In genomic region chr7:43385856-43386255, GRCh38 we compare ENCODE assay signal across 16 cellular contexts.
DNase-seq lines count a peak whose midpoint lies in the region; ATAC-seq and TF ChIP-seq lines count a peak whose summit lies in the region.
"Had no signal": no experiment of that assay in that cellular context is flagged by ENCODE, and none has a peak within 500 bp of the region (broad histone marks: within the 10 kb centered on the region; RNA-seq: fewer than 3 reads in every experiment).

No MANE protein-coding gene starts in this region.

- peaks cover 7% of the 10 kb centered on the region for H3K9me3 ChIP-seq in endodermal cell (ENCODE audit: control insufficient read depth, low read length)
- H3K9me3 ChIP-seq: lower lobe of right lung, right atrium auricular region had no signal

- no peak overlapping the region for H3K4me3 Mint-ChIP-seq in activated T-cell treated with anti-CD3 and anti-CD28 coated beads, Interleukin-2, amount 50 U/mL, for 24 hours
- H3K4me3 Mint-ChIP-seq in endodermal cell, result no peak overlapping the region
- H3K4me3 Mint-ChIP-seq: CD8-positive, alpha-beta memory T cell; natural killer cell treated with Interleukin-12 subunit alpha and Interleukin-12 subunit beta and Interleukin-15 and Interleukin-18, amount 100 ng/mL, for 72 hours had no signal

- peaks cover 26% of the 10 kb centered on the region for H3K27me3 Mint-ChIP-seq in activated T-cell treated with anti-CD3 and anti-CD28 coated beads, Interleukin-2, amount 50 U/mL, for 24 hours
- no peaks in the 10 kb centered on the region for H3K27me3 Mint-ChIP-seq in endodermal cell (ENCODE audit: insufficient read depth)

- no peaks in the 10 kb centered on the region for H3K36me3 Mint-ChIP-seq in activated T-cell treated with anti-CD3 and anti-CD28 coated beads, Interleukin-2, amount 50 U/mL, for 24 hours (ENCODE audit: low read depth)
- no peaks in the 10 kb centered on the region for H3K36me3 Mint-ChIP-seq in endodermal cell (ENCODE audit: low read depth)
- H3K36me3 Mint-ChIP-seq: natural killer cell treated with Interleukin-12 subunit alpha and Interleukin-12 subunit beta and Interleukin-15 and Interleukin-18, amount 100 ng/mL, for 72 hours had no signal

- no peaks in the 10 kb centered on the region for H3K9me3 Mint-ChIP-seq in activated T-cell treated with anti-CD3 and anti-CD28 coated beads, Interleukin-2, amount 50 U/mL, for 24 hours
- H3K9me3 Mint-ChIP-seq in endodermal cell, result peaks cover 17% of the 10 kb centered on the region
- H3K9me3 Mint-ChIP-seq: natural killer cell treated with Interleukin-12 subunit alpha and Interleukin-12 subunit beta and Interleukin-15 and Interleukin-18, amount 100 ng/mL, for 72 hours had no signal

- H3K4me3 ChIP-seq in endodermal cell (ENCODE audit: low read length), result no peak overlapping the region
- H3K4me3 ChIP-seq: hepatocyte, lower lobe of right lung, right atrium auricular region had no signal

- H3K27ac ChIP-seq in endodermal cell (ENCODE audit: low read depth, low read length), result no peak overlapping the region
- H3K27ac ChIP-seq: hepatocyte, HL-60, lower lobe of right lung, right atrium auricular region had no signal

- DNase-seq in EL (peak; percentile 25), HT1080 (ENCODE audit: low read depth) (peak; percentile 83), renal cortical epithelial cell (ENCODE audit: low read depth) (peak; percentile 34), 8988T (no peak), endodermal cell (no peak)
- DNase-seq in activated T-cell treated with anti-CD3 and anti-CD28 coated beads, Interleukin-2, amount 50 U/mL, for 24 hours, result peak; percentile 37
- DNase-seq: activated naive CD4-positive, alpha-beta T cell; CD8-positive, alpha-beta memory T cell; central memory CD4-positive, alpha-beta T cell; lower lobe of right lung; substantia nigra had no signal

- H3K36me3 ChIP-seq in endodermal cell (ENCODE audit: control insufficient read depth, insufficient read depth, low read length), result no peaks in the 10 kb centered on the region
- H3K36me3 ChIP-seq: lower lobe of right lung, right atrium auricular region had no signal

- H3K4me1 Mint-ChIP-seq in activated T-cell treated with anti-CD3 and anti-CD28 coated beads, Interleukin-2, amount 50 U/mL, for 24 hours (ENCODE audit: low read depth), result peaks cover 18% of the 10 kb centered on the region
- peaks cover 13% of the 10 kb centered on the region for H3K4me1 Mint-ChIP-seq in endodermal cell

- H3K4me1 ChIP-seq in endodermal cell (ENCODE audit: control insufficient read depth, insufficient read depth, low read length), result no peaks in the 10 kb centered on the region
- H3K4me1 ChIP-seq: lower lobe of right lung, right atrium auricular region had no signal

- peak overlapping the region; percentile 3 for H3K27ac Mint-ChIP-seq in activated T-cell treated with anti-CD3 and anti-CD28 coated beads, Interleukin-2, amount 50 U/mL, for 24 hours
- H3K27ac Mint-ChIP-seq in endodermal cell, result no peak overlapping the region
- H3K27ac Mint-ChIP-seq: CD8-positive, alpha-beta memory T cell; natural killer cell treated with Interleukin-12 subunit alpha and Interleukin-12 subunit beta and Interleukin-15 and Interleukin-18, amount 100 ng/mL, for 72 hours had no signal

- H3K27me3 ChIP-seq in endodermal cell (ENCODE audit: control insufficient read depth, insufficient read depth, low read length, poor library complexity, severe bottlenecking), result no peaks in the 10 kb centered on the region
- H3K27me3 ChIP-seq: hepatocyte, right atrium auricular region had no signal

- TF ChIP-seq CTCF in endodermal cell (conservative IDR thresholded peaks at IDR 0.05), result no peak

- H3K9ac ChIP-seq in endodermal cell (ENCODE audit: extremely low read depth, low read length, poor library complexity, severe bottlenecking), result no peak overlapping the region

- 83 to 90% methylated on average over 2 of the region's 2 CpGs for WGBS in endodermal cell (ENCODE audit: insufficient coverage in 1 of 2, insufficient read length in 1 of 2), 2 experiments

- ATAC-seq in HG03045 (IDR thresholded peaks at IDR 0.05; ENCODE audit: unreplicated experiment), result no peak
- ATAC-seq: lower lobe of right lung; natural killer cell treated with Interleukin-12 subunit alpha and Interleukin-12 subunit beta and Interleukin-15 and Interleukin-18, amount 100 ng/mL, for 72 hours had no signal

Comparison
In these comparisons a context has a peak if more than half of its experiments do, and no peak if none do; other contexts are left out.
1. DNase-seq: peak in EL (single experiment), HT1080 (single experiment), activated T-cell treated with anti-CD3 and anti-CD28 coated beads, Interleukin-2, amount 50 U/mL, for 24 hours (single experiment) and renal cortical epithelial cell (single experiment); none in 8988T (single experiment) and endodermal cell (single experiment).